Comparison of ENCODE assay signal across 32 cellular contexts in the genomic region with DNA sequence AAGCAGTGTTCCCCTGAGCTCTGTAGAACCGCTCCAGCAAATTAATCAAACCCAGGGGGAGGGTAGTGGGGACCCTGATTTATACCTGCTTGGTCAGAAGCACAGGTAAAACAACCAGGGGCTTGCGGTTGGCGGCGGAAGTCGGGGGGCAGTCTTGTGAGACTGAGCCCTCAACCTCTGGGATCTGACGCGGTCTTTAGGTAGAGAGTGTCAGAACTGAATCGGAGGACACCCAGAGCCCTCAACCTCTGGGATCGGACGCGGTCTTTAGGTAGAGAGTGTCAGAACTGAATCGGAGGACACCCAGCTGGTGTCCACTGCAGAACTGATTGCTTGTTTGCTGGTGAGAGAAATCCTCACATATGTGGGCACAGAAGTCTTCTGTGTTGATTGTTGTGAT. TPM values are rescaled to one million over a fixed set of nuclear protein-coding genes. Genes with fewer than 3 reads are reported as not detected.
"Had no signal": no experiment of that assay in that cellular context is flagged by ENCODE, and none has a peak within 500 bp of the region (broad histone marks: within the 10 kb centered on the region; RNA-seq: fewer than 3 reads in every experiment).

No MANE protein-coding gene starts in this region.

- H3K4me3 Mint-ChIP-seq: activated B cell treated with CpG ODN at 0.5 μM for 24 hours; activated CD8-positive, alpha-beta memory T cell treated with anti-CD3 and anti-CD28 coated beads, Interleukin-2, amount 10 ng/mL, durations not matched to agents 7 days and 5 days; activated CD8-positive, alpha-beta T cell treated with anti-CD3 and anti-CD28 coated beads for 36 hours; activated naive CD4-positive, alpha-beta T cell treated with anti-CD3 and anti-CD28 coated beads, Interleukin-2, amount 10 ng/mL, durations not matched to agents 7 days and 5 days; activated naive CD8-positive, alpha-beta T cell treated with anti-CD3 and anti-CD28 coated beads, Interleukin-2, amount 10 ng/mL, durations not matched to agents 7 days and 5 days; activated T-cell treated with anti-CD3 and anti-CD28 coated beads, Interleukin-2, amount 50 U/mL, for 24 hours; activated T-cell treated with anti-CD3 and anti-CD28 coated beads, Interleukin-2, amount 50 U/mL, for 72 hours; effector memory CD8-positive, alpha-beta T cell; T-helper 17 cell; T-helper 2 cell treated with Interferon-gamma antibody and Interleukin-4, amounts not matched to agents 5 μg/mL and 100 μg/mL, for 36 hours had no signal

- H3K4me1 Mint-ChIP-seq: activated B cell treated with CpG ODN at 0.5 μM for 24 hours; activated CD8-positive, alpha-beta memory T cell treated with anti-CD3 and anti-CD28 coated beads, Interleukin-2, amount 10 ng/mL, durations not matched to agents 7 days and 5 days; activated naive CD4-positive, alpha-beta T cell treated with anti-CD3 and anti-CD28 coated beads, Interleukin-2, amount 10 ng/mL, durations not matched to agents 7 days and 5 days; activated naive CD8-positive, alpha-beta T cell treated with anti-CD3 and anti-CD28 coated beads, Interleukin-2, amount 10 ng/mL, durations not matched to agents 7 days and 5 days; T-helper 17 cell had no signal

- H3K4me3 ChIP-seq: ascending aorta, esophagus squamous epithelium, gastroesophageal sphincter had no signal

- H3K36me3 Mint-ChIP-seq: activated CD8-positive, alpha-beta memory T cell treated with anti-CD3 and anti-CD28 coated beads, Interleukin-2, amount 10 ng/mL, durations not matched to agents 7 days and 5 days; activated naive CD4-positive, alpha-beta T cell treated with anti-CD3 and anti-CD28 coated beads, Interleukin-2, amount 10 ng/mL, durations not matched to agents 7 days and 5 days; activated naive CD4-positive, alpha-beta T cell treated with anti-CD3 and anti-CD28 coated beads, Interleukin-2, amount 50 U/mL, for 72 hours; activated naive CD8-positive, alpha-beta T cell treated with anti-CD3 and anti-CD28 coated beads, Interleukin-2, amount 10 ng/mL, durations not matched to agents 7 days and 5 days had no signal

- DNase-seq: activated B cell treated with CpG ODN at 0.5 μM for 24 hours; activated CD4-positive, alpha-beta T cell treated with anti-CD3 and anti-CD28 coated beads for 48 hours; activated CD4-positive, alpha-beta T cell treated with anti-CD3 and anti-CD28 coated beads, Interleukin-2, amount 50 U/mL, for 1 hour; activated CD4-positive, alpha-beta T cell treated with anti-CD3 and anti-CD28 coated beads, Interleukin-2, amount 50 U/mL, for 48 hours; activated CD8-positive, alpha-beta memory T cell treated with anti-CD3 and anti-CD28 coated beads, Interleukin-2, amount 10 ng/mL, durations not matched to agents 7 days and 5 days; activated CD8-positive, alpha-beta memory T cell treated with anti-CD3 and anti-CD28 coated beads, Interleukin-2, amount 50 U/mL, for 4 hours; activated CD8-positive, alpha-beta T cell treated with anti-CD3 and anti-CD28 coated beads for 36 hours; activated gamma-delta T cell; activated naive CD4-positive, alpha-beta T cell; activated naive CD4-positive, alpha-beta T cell treated with anti-CD3 and anti-CD28 coated beads, Interleukin-2, amount 10 ng/mL, durations not matched to agents 7 days and 5 days; activated naive CD8-positive, alpha-beta T cell treated with anti-CD3 and anti-CD28 coated beads, Interleukin-2, amount 10 ng/mL, durations not matched to agents 7 days and 5 days; activated T-cell treated with anti-CD3 and anti-CD28 coated beads for 4 hours; activated T-cell treated with anti-CD3 and anti-CD28 coated beads, Interleukin-2, amount 50 U/mL, for 24 hours; activated T-cell treated with anti-CD3 and anti-CD28 coated beads, Interleukin-2, amount 50 U/mL, for 72 hours; brain microvascular endothelial cell; caudate nucleus; cortex of kidney; dermis blood vessel endothelial cell; effector CD4-positive, alpha-beta T cell; effector memory CD8-positive, alpha-beta T cell; esophagus squamous epithelium; foreskin melanocyte; T-helper 1 cell; T-helper 17 cell; T1000; WERI-Rb-1 had no signal

- H3K27me3 ChIP-seq: ascending aorta, brain microvascular endothelial cell, esophagus squamous epithelium had no signal

- H3K9me3 ChIP-seq: ascending aorta, esophagus squamous epithelium, gastroesophageal sphincter had no signal

- H3K27me3 Mint-ChIP-seq: activated CD8-positive, alpha-beta T cell treated with anti-CD3 and anti-CD28 coated beads for 36 hours; activated naive CD8-positive, alpha-beta T cell treated with anti-CD3 and anti-CD28 coated beads, Interleukin-2, amount 10 ng/mL, durations not matched to agents 7 days and 5 days; activated T-cell treated with anti-CD3 and anti-CD28 coated beads, Interleukin-2, amount 50 U/mL, for 24 hours had no signal

- H3K27ac ChIP-seq: ascending aorta, brain microvascular endothelial cell, epithelial cell of prostate, esophagus squamous epithelium, gastroesophageal sphincter, WERI-Rb-1 had no signal

- H3K4me1 ChIP-seq: ascending aorta, gastroesophageal sphincter had no signal

- H3K36me3 ChIP-seq: ascending aorta, brain microvascular endothelial cell, esophagus squamous epithelium, gastroesophageal sphincter, WERI-Rb-1 had no signal

- H3K9me3 Mint-ChIP-seq: activated B cell treated with CpG ODN at 0.5 μM for 24 hours; activated CD8-positive, alpha-beta T cell treated with anti-CD3 and anti-CD28 coated beads for 36 hours; activated naive CD4-positive, alpha-beta T cell treated with anti-CD3 and anti-CD28 coated beads, Interleukin-2, amount 10 ng/mL, durations not matched to agents 7 days and 5 days; activated naive CD4-positive, alpha-beta T cell treated with anti-CD3 and anti-CD28 coated beads, Interleukin-2, amount 50 U/mL, for 72 hours; activated naive CD8-positive, alpha-beta T cell treated with anti-CD3 and anti-CD28 coated beads, Interleukin-2, amount 10 ng/mL, durations not matched to agents 7 days and 5 days; activated T-cell treated with anti-CD3 and anti-CD28 coated beads, Interleukin-2, amount 50 U/mL, for 24 hours; activated T-cell treated with anti-CD3 and anti-CD28 coated beads, Interleukin-2, amount 50 U/mL, for 72 hours; effector memory CD8-positive, alpha-beta T cell; T-helper 2 cell treated with Interferon-gamma antibody and Interleukin-4, amounts not matched to agents 5 μg/mL and 100 μg/mL, for 36 hours had no signal

- H3K27ac Mint-ChIP-seq: activated B cell treated with CpG ODN at 0.5 μM for 24 hours; activated CD8-positive, alpha-beta memory T cell treated with anti-CD3 and anti-CD28 coated beads, Interleukin-2, amount 10 ng/mL, durations not matched to agents 7 days and 5 days; activated CD8-positive, alpha-beta T cell treated with anti-CD3 and anti-CD28 coated beads for 36 hours; activated naive CD4-positive, alpha-beta T cell treated with anti-CD3 and anti-CD28 coated beads, Interleukin-2, amount 10 ng/mL, durations not matched to agents 7 days and 5 days; activated naive CD4-positive, alpha-beta T cell treated with anti-CD3 and anti-CD28 coated beads, Interleukin-2, amount 50 U/mL, for 72 hours; activated naive CD8-positive, alpha-beta T cell treated with anti-CD3 and anti-CD28 coated beads, Interleukin-2, amount 10 ng/mL, durations not matched to agents 7 days and 5 days; activated T-cell treated with anti-CD3 and anti-CD28 coated beads, Interleukin-2, amount 50 U/mL, for 24 hours; activated T-cell treated with anti-CD3 and anti-CD28 coated beads, Interleukin-2, amount 50 U/mL, for 72 hours; effector memory CD8-positive, alpha-beta T cell; T-helper 17 cell; T-helper 2 cell treated with Interferon-gamma antibody and Interleukin-4, amounts not matched to agents 5 μg/mL and 100 μg/mL, for 36 hours had no signal

RNA-seq across cellular contexts. Expression of gene PAQR5, which starts 12.9 kb away (rescaled TPM):
- total RNA-seq: activated B cell treated with CpG ODN at 0.5 μM for 24 hours; activated CD8-positive, alpha-beta memory T cell treated with anti-CD3 and anti-CD28 coated beads, Interleukin-2, amount 10 ng/mL, durations not matched to agents 7 days and 5 days; activated naive CD8-positive, alpha-beta T cell treated with anti-CD3 and anti-CD28 coated beads, Interleukin-2, amount 10 ng/mL, durations not matched to agents 7 days and 5 days; dermis blood vessel endothelial cell; glomerular endothelial cell; T-helper 17 cell had no signal
